8 cellular contexts compared by ENCODE assay signal in the genomic region with DNA sequence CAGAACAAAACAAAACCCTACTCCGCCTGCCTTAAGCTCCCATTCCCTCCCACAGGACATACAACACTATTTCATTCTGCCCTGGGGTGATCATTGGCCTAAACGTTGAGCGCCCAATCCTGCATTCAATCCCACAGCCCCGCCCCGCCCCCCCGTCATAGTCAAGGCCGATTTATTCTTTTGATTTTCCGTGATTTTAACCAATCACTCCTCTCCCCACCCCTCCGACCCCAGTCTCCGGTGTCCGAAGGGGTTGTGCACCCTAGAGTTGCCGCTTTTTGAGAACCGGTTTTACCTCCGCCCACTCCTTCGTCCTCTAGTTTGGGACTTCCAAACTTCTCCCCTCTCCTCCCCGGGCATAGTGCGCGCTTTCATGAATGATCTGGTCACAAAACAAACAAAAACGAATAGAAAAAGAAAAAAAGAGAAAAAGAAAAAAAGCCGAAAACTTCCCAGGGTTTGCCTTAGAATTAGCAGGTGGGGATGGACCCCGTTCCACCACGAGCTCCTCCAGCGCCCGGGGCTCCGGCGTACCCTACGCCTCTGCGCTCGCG. TPM values are rescaled to one million over a fixed set of nuclear protein-coding genes. Genes with fewer than 3 reads are reported as not detected.
DNase-seq lines count a peak whose midpoint lies in the region; ATAC-seq and TF ChIP-seq lines count a peak whose summit lies in the region.

No MANE protein-coding gene starts in this region.

- H3K4me3 Mint-ChIP-seq in activated CD4-positive, alpha-beta T cell treated with anti-CD3 and anti-CD28 coated beads, Interleukin-2, amount 10 ng/mL, durations not matched to agents 7 days and 5 days, result peak overlapping the region; percentile 84
- H3K4me3 Mint-ChIP-seq in HFFc6, result peak overlapping the region; percentile 95

- H3K9ac ChIP-seq in OCI-LY1 (ENCODE audit: low read length), result peak overlapping the region; percentile 62

- no peak overlapping the region for H2AFZ ChIP-seq in OCI-LY1 (ENCODE audit: low read length)

- H3K36me3 ChIP-seq in OCI-LY1 (ENCODE audit: insufficient read depth, low read length), result peaks cover 8% of the 10 kb centered on the region; the same call in 1 of the 2 replicates

- POLR2A ChIA-PET in activated CD4-positive, alpha-beta T cell treated with anti-CD3 and anti-CD28 coated beads, Interleukin-2, amount 10 ng/mL, durations not matched to agents 7 days and 5 days (lab: Charles Lee), result interaction anchor here (1.2 kb wide), 1 partner anchor 119 kb away, joined by 6 read pairs; a partner anchor contains a TSS

- no peaks in the 10 kb centered on the region for H3K27me3 Mint-ChIP-seq in activated CD4-positive, alpha-beta T cell treated with anti-CD3 and anti-CD28 coated beads, Interleukin-2, amount 10 ng/mL, durations not matched to agents 7 days and 5 days
- H3K27me3 Mint-ChIP-seq in HFFc6 (ENCODE audit: insufficient read depth), result no peaks in the 10 kb centered on the region

- H3K27me3 ChIP-seq in OCI-LY1 (ENCODE audit: insufficient read depth, low read length), result no peaks in the 10 kb centered on the region

- peaks cover 9% of the 10 kb centered on the region for H3K79me2 ChIP-seq in OCI-LY1 (ENCODE audit: insufficient read depth, low read length)

- H3K4me1 ChIP-seq in OCI-LY1 (ENCODE audit: insufficient read depth, low read length, severe bottlenecking), result peaks cover 42% of the 10 kb centered on the region

- CTCF ChIA-PET in activated CD4-positive, alpha-beta T cell treated with anti-CD3 and anti-CD28 coated beads, Interleukin-2, amount 10 ng/mL, durations not matched to agents 7 days and 5 days (lab: Charles Lee), result no interaction called here

- no peaks in the 10 kb centered on the region for H3K9me3 ChIP-seq in OCI-LY1 (ENCODE audit: low read length)

- DNase-seq in activated CD4-positive, alpha-beta T cell treated with anti-CD3 and anti-CD28 coated beads, Interleukin-2, amount 10 ng/mL, durations not matched to agents 7 days and 5 days, result no peak
- no peak for DNase-seq in activated CD4-positive, alpha-beta T cell treated with anti-CD3 and anti-CD28 coated beads, Interleukin-2, amount 50 U/mL, for 1 hour
- DNase-seq in HFFc6 (peak; percentile 8), choroid plexus epithelial cell (ENCODE audit: low read depth) (peak; percentile 64), left kidney (ENCODE audit: low read depth, low spot score) (peak; percentile 51), substantia nigra (lab: John Stamatoyannopoulos, UW) (peak in 28 of 49 donors; percentile 1 to 58 (median 16))

- H3K27ac Mint-ChIP-seq in activated CD4-positive, alpha-beta T cell treated with anti-CD3 and anti-CD28 coated beads, Interleukin-2, amount 10 ng/mL, durations not matched to agents 7 days and 5 days, result peak overlapping the region; percentile 92
- peak overlapping the region; percentile 97 for H3K27ac Mint-ChIP-seq in HFFc6

- H3K4me3 ChIP-seq in OCI-LY1 (ENCODE audit: low read depth, low read length, poor library complexity, severe bottlenecking), result peak overlapping the region; percentile 94
- H3K4me3 ChIP-seq in choroid plexus epithelial cell (ENCODE audit: low read depth, low read length), result peak overlapping the region; percentile 74

- no peak for TF ChIP-seq CTCF in HFFc6 (IDR thresholded peaks at IDR 0.05)
- TF ChIP-seq CTCF in OCI-LY1 (IDR thresholded peaks at IDR 0.05; ENCODE audit: low read length), result no peak
- TF ChIP-seq CTCF in choroid plexus epithelial cell (conservative IDR thresholded peaks at IDR 0.05; ENCODE audit: low read depth, low read length), result no peak

- H3K4me1 Mint-ChIP-seq in activated CD4-positive, alpha-beta T cell treated with anti-CD3 and anti-CD28 coated beads, Interleukin-2, amount 10 ng/mL, durations not matched to agents 7 days and 5 days, result peaks cover 31% of the 10 kb centered on the region
- peaks cover 14% of the 10 kb centered on the region for H3K4me1 Mint-ChIP-seq in HFFc6 (ENCODE audit: low read depth)

- H3K36me3 Mint-ChIP-seq in activated CD4-positive, alpha-beta T cell treated with anti-CD3 and anti-CD28 coated beads, Interleukin-2, amount 10 ng/mL, durations not matched to agents 7 days and 5 days (ENCODE audit: low read depth), result peaks cover 5% of the 10 kb centered on the region
- no peaks in the 10 kb centered on the region for H3K36me3 Mint-ChIP-seq in HFFc6 (ENCODE audit: low read depth)

- H3K4me2 ChIP-seq in OCI-LY1 (ENCODE audit: low read length), result peak overlapping the region; percentile 74

- no peaks in the 10 kb centered on the region for H4K20me1 ChIP-seq in OCI-LY1 (ENCODE audit: insufficient read depth, low read length)

- H3F3A ChIP-seq in OCI-LY1 (ENCODE audit: insufficient read depth, low read length), result no peaks in the 10 kb centered on the region

- no peaks in the 10 kb centered on the region for H3K9me3 Mint-ChIP-seq in activated CD4-positive, alpha-beta T cell treated with anti-CD3 and anti-CD28 coated beads, Interleukin-2, amount 10 ng/mL, durations not matched to agents 7 days and 5 days
- no peaks in the 10 kb centered on the region for H3K9me3 Mint-ChIP-seq in HFFc6

- ATAC-seq in GM19324 (IDR thresholded peaks at IDR 0.05; ENCODE audit: low FRiP score, unreplicated experiment), result no peak

- H3K27ac ChIP-seq in OCI-LY1 (ENCODE audit: low read depth, low read length, poor library complexity, severe bottlenecking) (no peak overlapping the region), substantia nigra (ENCODE audit: low read depth, low read length, poor library complexity, severe bottlenecking) (peak overlapping the region; percentile 83)

- no peaks in the 10 kb centered on the region for H3K9me2 ChIP-seq in OCI-LY1 (ENCODE audit: low read depth, low read length)

RNA-seq across cellular contexts. Expression of a gene that starts 0.4 kb away (rescaled TPM):
- total RNA-seq in activated CD4-positive, alpha-beta T cell treated with anti-CD3 and anti-CD28 coated beads, Interleukin-2, amount 10 ng/mL, durations not matched to agents 7 days and 5 days, result 10 to 100 TPM; 72.3 to 77.3 TPM
- 10 to 100 TPM; 83.5 to 99.4 (median 94.4) TPM for total RNA-seq in HFFc6 (2021; fragmentation: NEBNext Ultra II Directional; extraction: Animal tissue kit (Norgen Biotek cat#: 25700))

RNA-seq across cellular contexts. Expression of a gene that starts 8.7 kb away (rescaled TPM):
- 10 to 100 TPM; 21.0 to 22.9 TPM for total RNA-seq in activated CD4-positive, alpha-beta T cell treated with anti-CD3 and anti-CD28 coated beads, Interleukin-2, amount 10 ng/mL, durations not matched to agents 7 days and 5 days
- 10 to 100 TPM; 23.2 to 28.8 (median 24.4) TPM for total RNA-seq in HFFc6 (2021; fragmentation: NEBNext Ultra II Directional; extraction: Animal tissue kit (Norgen Biotek cat#: 25700))

RNA-seq across cellular contexts. Expression of a gene that starts 32.3 kb away (rescaled TPM):
- 10 to 100 TPM; 13.7 to 15.4 TPM for total RNA-seq in activated CD4-positive, alpha-beta T cell treated with anti-CD3 and anti-CD28 coated beads, Interleukin-2, amount 10 ng/mL, durations not matched to agents 7 days and 5 days
- total RNA-seq in HFFc6 (2021; fragmentation: NEBNext Ultra II Directional; extraction: Animal tissue kit (Norgen Biotek cat#: 25700)), result 10 to 100 TPM in 1 of 6 experiments, 1 to 10 TPM in 5; 7.5 to 10.6 (median 8.9) TPM

Comparison
In these comparisons a context has a peak if more than half of its experiments do, and no peak if none do; other contexts are left out.
1. DNase-seq: peak in HFFc6 (single experiment), choroid plexus epithelial cell (single experiment), left kidney (single experiment) and substantia nigra (28 of 49); none in activated CD4-positive, alpha-beta T cell treated with anti-CD3 and anti-CD28 coated beads, Interleukin-2, amount 10 ng/mL, durations not matched to agents 7 days and 5 days (single experiment) and activated CD4-positive, alpha-beta T cell treated with anti-CD3 and anti-CD28 coated beads, Interleukin-2, amount 50 U/mL, for 1 hour (single experiment).